ENCODE assay signal across 12 cellular contexts in the genomic region with DNA sequence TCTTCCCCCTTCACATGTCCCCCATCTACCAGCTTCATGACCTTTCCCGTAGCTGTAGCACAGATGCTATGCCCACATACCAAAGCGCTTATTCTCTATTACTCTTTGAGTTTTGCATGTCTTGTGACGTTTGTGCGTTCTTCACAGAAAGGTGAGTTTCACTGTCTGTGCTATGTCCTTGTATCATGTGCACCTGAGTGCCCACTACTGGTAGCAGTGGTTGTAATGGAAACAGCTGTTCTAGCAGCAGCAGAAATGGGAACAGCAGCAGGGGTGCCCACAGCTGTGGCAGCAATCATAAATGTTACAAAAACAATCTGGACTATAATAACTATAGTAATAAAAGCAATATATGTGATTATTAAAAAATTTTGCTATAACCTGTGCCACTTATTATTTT.
"Had no signal": no experiment of that assay in that cellular context is flagged by ENCODE, and none has a peak within 500 bp of the region (broad histone marks: within the 10 kb centered on the region; RNA-seq: fewer than 3 reads in every experiment).

No MANE protein-coding gene starts in this region.

- H3K27me3 ChIP-seq: body of pancreas, testis had no signal

- H3K27ac ChIP-seq: body of pancreas had no signal

- H3K9me3 Mint-ChIP-seq: activated B cell treated with CpG ODN at 0.5 μM for 24 hours; activated CD4-positive, alpha-beta T cell treated with anti-CD3 and anti-CD28 coated beads, Interleukin-2, amount 10 ng/mL, durations not matched to agents 24 days and 14 days; activated naive CD4-positive, alpha-beta T cell treated with anti-CD3 and anti-CD28 coated beads, Interleukin-2, amount 10 ng/mL, durations not matched to agents 7 days and 5 days; activated T-helper 17 cell treated with anti-CD3 and anti-CD28 coated beads, Interleukin-2, amount 50 U/mL, for 72 hours; naive thymus-derived CD4-positive, alpha-beta T cell; stimulated activated naive CD8-positive, alpha-beta T cell treated with anti-CD3 and anti-CD28 coated beads, Interleukin-15, Interleukin-2, amounts not matched to agents 100 ng/mL and 50 ng/mL, for 24 hours had no signal

- H3K4me3 Mint-ChIP-seq: activated B cell treated with CpG ODN at 0.5 μM for 24 hours; activated CD4-positive, alpha-beta T cell treated with anti-CD3 and anti-CD28 coated beads, Interleukin-2, amount 10 ng/mL, durations not matched to agents 24 days and 14 days; activated naive CD4-positive, alpha-beta T cell treated with anti-CD3 and anti-CD28 coated beads, Interleukin-2, amount 10 ng/mL, durations not matched to agents 7 days and 5 days; activated T-helper 17 cell treated with anti-CD3 and anti-CD28 coated beads, Interleukin-2, amount 50 U/mL, for 72 hours; naive thymus-derived CD4-positive, alpha-beta T cell; stimulated activated naive CD8-positive, alpha-beta T cell treated with anti-CD3 and anti-CD28 coated beads, Interleukin-15, Interleukin-2, amounts not matched to agents 100 ng/mL and 50 ng/mL, for 24 hours had no signal

- H3K4me1 ChIP-seq: testis had no signal

- H3K4me1 Mint-ChIP-seq: activated B cell treated with CpG ODN at 0.5 μM for 24 hours; activated CD4-positive, alpha-beta T cell treated with anti-CD3 and anti-CD28 coated beads, Interleukin-2, amount 10 ng/mL, durations not matched to agents 24 days and 14 days; activated naive CD4-positive, alpha-beta T cell treated with anti-CD3 and anti-CD28 coated beads, Interleukin-2, amount 10 ng/mL, durations not matched to agents 7 days and 5 days; activated T-helper 17 cell treated with anti-CD3 and anti-CD28 coated beads, Interleukin-2, amount 50 U/mL, for 72 hours had no signal

- H3K9me3 ChIP-seq: body of pancreas, testis had no signal

- ATAC-seq: activated T-helper 17 cell treated with anti-CD3 and anti-CD28 coated beads, Interleukin-2, amount 50 U/mL, for 72 hours; body of pancreas; naive thymus-derived CD4-positive, alpha-beta T cell had no signal

- H3K4me3 ChIP-seq: body of pancreas, testis had no signal

- H3K27ac Mint-ChIP-seq: activated B cell treated with CpG ODN at 0.5 μM for 24 hours; activated CD4-positive, alpha-beta T cell treated with anti-CD3 and anti-CD28 coated beads, Interleukin-2, amount 10 ng/mL, durations not matched to agents 24 days and 14 days; activated naive CD4-positive, alpha-beta T cell treated with anti-CD3 and anti-CD28 coated beads, Interleukin-2, amount 10 ng/mL, durations not matched to agents 7 days and 5 days; activated T-helper 17 cell treated with anti-CD3 and anti-CD28 coated beads, Interleukin-2, amount 50 U/mL, for 72 hours; naive thymus-derived CD4-positive, alpha-beta T cell; stimulated activated naive CD8-positive, alpha-beta T cell treated with anti-CD3 and anti-CD28 coated beads, Interleukin-15, Interleukin-2, amounts not matched to agents 100 ng/mL and 50 ng/mL, for 24 hours had no signal

- H3K27me3 Mint-ChIP-seq: activated B cell treated with CpG ODN at 0.5 μM for 24 hours; activated CD4-positive, alpha-beta T cell treated with anti-CD3 and anti-CD28 coated beads, Interleukin-2, amount 10 ng/mL, durations not matched to agents 24 days and 14 days; activated naive CD4-positive, alpha-beta T cell treated with anti-CD3 and anti-CD28 coated beads, Interleukin-2, amount 10 ng/mL, durations not matched to agents 7 days and 5 days; activated T-helper 17 cell treated with anti-CD3 and anti-CD28 coated beads, Interleukin-2, amount 50 U/mL, for 72 hours; naive thymus-derived CD4-positive, alpha-beta T cell; stimulated activated naive CD8-positive, alpha-beta T cell treated with anti-CD3 and anti-CD28 coated beads, Interleukin-15, Interleukin-2, amounts not matched to agents 100 ng/mL and 50 ng/mL, for 24 hours had no signal

- DNase-seq: activated B cell treated with CpG ODN at 0.5 μM for 24 hours; activated CD4-positive, alpha-beta T cell treated with anti-CD3 and anti-CD28 coated beads, Interleukin-2, amount 10 ng/mL, durations not matched to agents 24 days and 14 days; activated naive CD4-positive, alpha-beta T cell treated with anti-CD3 and anti-CD28 coated beads, Interleukin-2, amount 10 ng/mL, durations not matched to agents 7 days and 5 days; body of pancreas; dermis blood vessel endothelial cell; retina; stimulated activated CD4-positive, alpha-beta T cell treated with anti-CD3 and anti-CD28 coated beads, Interleukin-15, amount 100 ng/mL, for 24 hours; stimulated activated CD4-positive, alpha-beta T cell treated with anti-CD3 and anti-CD28 coated beads, Interleukin-4, amount 100 ng/mL, for 24 hours; testis had no signal
